ENCODE assay signal across 8 cellular contexts in the genomic region with DNA sequence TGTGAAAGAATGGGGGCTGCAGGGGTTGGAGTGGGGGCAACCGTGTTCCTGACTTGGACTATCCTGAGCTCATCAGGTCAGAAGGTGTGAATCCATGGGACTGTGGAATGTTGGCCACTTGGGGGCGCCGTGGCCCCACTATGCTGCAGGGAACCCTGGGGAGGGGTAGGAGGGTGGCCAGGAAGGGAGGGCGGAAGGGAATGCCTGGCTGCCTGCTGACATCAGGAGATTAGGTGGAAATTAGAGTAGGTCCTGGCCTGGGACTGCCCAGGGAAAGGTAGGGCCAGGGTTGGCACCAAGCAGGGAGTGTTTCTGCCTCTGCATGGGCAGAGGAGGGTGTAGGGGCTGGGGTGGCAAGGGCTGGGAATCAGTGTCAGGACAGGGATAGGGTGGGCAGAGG.
DNase-seq lines count a peak whose midpoint lies in the region; TF ChIP-seq lines count a peak whose summit lies in the region.

No MANE protein-coding gene starts in this region.

- no peak overlapping the region for H3K4me2 ChIP-seq in hepatocyte

- no peaks in the 10 kb centered on the region for H3K4me1 ChIP-seq in hepatocyte (ENCODE audit: insufficient read depth)

- no peaks in the 10 kb centered on the region for H3K27me3 ChIP-seq in hepatocyte

- no peaks in the 10 kb centered on the region for H3K9me2 ChIP-seq in hepatocyte (replicated peaks; ENCODE audit: insufficient read depth)

- peak; percentile 35 for TF ChIP-seq CTCF in hepatocyte (IDR thresholded peaks at IDR 0.05; ENCODE audit: poor library complexity)

- H2AFZ ChIP-seq in hepatocyte: no peak overlapping the region

- no peaks in the 10 kb centered on the region for H3K36me3 ChIP-seq in hepatocyte (replicated peaks; ENCODE audit: insufficient read depth, low read depth)

- H3K9me3 ChIP-seq in hepatocyte (ENCODE audit: low read depth): no peaks in the 10 kb centered on the region

- no peaks in the 10 kb centered on the region for H4K20me1 ChIP-seq in hepatocyte (ENCODE audit: insufficient read depth, poor library complexity, severe bottlenecking)

- peak; percentile 86 for TF ChIP-seq RAD21 in Ishikawa (IDR thresholded peaks at IDR 0.05; ENCODE audit: low read depth)

- TF ChIP-seq EP300 in Ishikawa (IDR thresholded peaks at IDR 0.05; ENCODE audit: borderline replicate concordance): 0 out of 2 replicates have a peak, but pooled peaks have one; percentile 18

- no peaks in the 10 kb centered on the region for H3K79me2 ChIP-seq in hepatocyte

- peak; percentile 46 for DNase-seq in DMS 273 (lab: John Stamatoyannopoulos, UW; ENCODE audit: unreplicated experiment)
- no peak for DNase-seq in DMS 273 treated with DMSO at 0.1 percent for 48 hours (lab: John Stamatoyannopoulos, UW)
- DNase-seq in activated CD8-positive, alpha-beta memory T cell treated with anti-CD3 and anti-CD28 coated beads for 24 hours: peak; percentile 75
- DNase-seq in hepatocyte (ENCODE audit: low spot score): peak; percentile 44
- DNase-seq in stimulated activated CD4-positive, alpha-beta T cell treated with anti-CD3 and anti-CD28 coated beads, TNF-alpha, amount 100 ng/mL, for 48 hours (ENCODE audit: low read depth in 3 of 3): peak in 2 of 3 donors; percentile 26 to 45
- no peak for DNase-seq in middle frontal gyrus (ENCODE audit: extremely low spot score, low spot score)
- no peak for DNase-seq in GM19238 (ENCODE audit: insufficient read length, low spot score)

- H3K4me3 ChIP-seq in hepatocyte: no peak overlapping the region

- WGBS in hepatocyte (ENCODE audit: low lambda C conversion rate, missing lambda C conversion rate): 20% methylated on average over 4 of the region's 4 CpGs

- H3K27ac ChIP-seq in hepatocyte: no peak overlapping the region

TF ChIP-seq in Ishikawa, 13 proteins besides CTCF, POLR2A, EP300 and RAD21:
- TF ChIP-seq NFIC (IDR thresholded peaks at IDR 0.05) (0 out of 2 replicates have a peak, but pooled peaks have one; percentile 41), YY1 (IDR thresholded peaks at IDR 0.05; ENCODE audit: low read depth) (no peak), EGR1 (IDR thresholded peaks at IDR 0.05) (no peak), CREB1 (IDR thresholded peaks at IDR 0.05; ENCODE audit: low read depth) (no peak), TAF1 (IDR thresholded peaks at IDR 0.05; ENCODE audit: low read depth) (no peak), TCF12 (IDR thresholded peaks at IDR 0.05; ENCODE audit: low read depth) (peak; percentile 52; the same call in 1 of the 2 replicates), TEAD4 (IDR thresholded peaks at IDR 0.05) (peak; percentile 76)
- TF ChIP-seq, protein P1, sequence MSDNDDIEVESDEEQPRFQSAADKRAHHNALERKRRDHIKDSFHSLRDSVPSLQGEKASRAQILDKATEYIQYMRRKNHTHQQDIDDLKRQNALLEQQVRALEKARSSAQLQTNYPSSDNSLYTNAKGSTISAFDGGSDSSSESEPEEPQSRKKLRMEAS (IDR thresholded peaks at IDR 0.05): peak; percentile 38; the same call in 1 of the 2 replicates

Comparison
In these comparisons a context has a peak if more than half of its experiments do, and no peak if none do; other contexts are left out.
1. DNase-seq: peak in DMS 273 (single experiment), activated CD8-positive, alpha-beta memory T cell treated with anti-CD3 and anti-CD28 coated beads for 24 hours (single experiment), hepatocyte (single experiment) and stimulated activated CD4-positive, alpha-beta T cell treated with anti-CD3 and anti-CD28 coated beads, TNF-alpha, amount 100 ng/mL, for 48 hours (2 of 3); none in DMS 273 treated with DMSO at 0.1 percent for 48 hours (single experiment), middle frontal gyrus (single experiment) and GM19238 (single experiment).